In the genomic region with DNA sequence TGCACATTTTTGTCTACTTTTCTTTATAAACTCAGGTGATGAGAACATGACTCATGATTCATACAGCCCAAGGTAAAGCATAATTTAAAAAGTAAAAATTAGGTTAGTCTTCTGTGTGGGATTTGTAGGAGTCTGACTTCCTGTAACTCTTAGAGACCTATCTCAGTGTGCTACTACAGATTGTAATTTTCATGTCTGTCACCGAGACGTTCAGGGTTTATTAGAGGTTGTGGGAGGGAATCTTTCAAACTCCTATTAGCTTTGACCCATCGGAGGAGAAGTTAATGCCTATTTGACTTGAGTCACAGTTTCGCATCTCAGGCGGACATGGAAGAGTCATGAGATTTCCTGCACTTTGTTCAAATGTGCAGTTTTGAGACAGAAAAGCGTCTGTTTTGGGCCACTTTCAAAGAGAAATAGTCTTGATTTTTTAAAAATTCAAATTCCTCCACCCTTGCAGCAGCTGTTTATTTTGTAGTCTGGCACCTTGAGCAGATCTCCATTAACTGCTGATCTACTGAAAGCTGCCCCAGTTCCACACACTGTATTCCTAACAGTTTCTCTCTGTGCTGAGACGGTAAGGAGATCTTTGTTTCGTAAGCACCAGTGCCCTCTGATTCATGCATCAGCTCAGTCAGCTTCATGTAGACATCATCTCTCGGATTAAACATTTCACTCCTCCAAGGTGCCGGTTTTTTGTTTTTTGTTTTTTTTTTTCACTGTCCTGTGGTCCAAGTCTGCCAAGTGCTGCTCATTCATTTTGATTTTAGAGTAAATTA, we compare ENCODE assay signal across 1 cellular context.
TF ChIP-seq lines count a peak whose summit lies in the region.

No MANE protein-coding gene starts in this region.

TF ChIP-seq in SK-N-SH, 30 proteins besides CTCF, POLR2A, EP300 and RAD21:
- TF ChIP-seq ZBTB33 (IDR thresholded peaks at IDR 0.05; ENCODE audit: borderline replicate concordance, low read depth) (no peak), YY1 (IDR thresholded peaks at IDR 0.05; ENCODE audit: low read depth) (no peak), PBX3 (IDR thresholded peaks at IDR 0.05) (no peak), CHD2 (IDR thresholded peaks at IDR 0.05; ENCODE audit: low read length, partially characterized antibody) (no peak), EZH2phosphoT487 (IDR thresholded peaks at IDR 0.05; ENCODE audit: borderline replicate concordance, low read depth) (no peak), RCOR1 (IDR thresholded peaks at IDR 0.05; ENCODE audit: low read length) (no peak), JUND (IDR thresholded peaks at IDR 0.05) (no peak), MXI1 (IDR thresholded peaks at IDR 0.05; ENCODE audit: low read depth, low read length) (no peak), TEAD4 (IDR thresholded peaks at IDR 0.05; ENCODE audit: borderline replicate concordance, insufficient read depth) (no peak), RXRA (IDR thresholded peaks at IDR 0.05; ENCODE audit: borderline replicate concordance, low read depth) (no peak)
TF ChIP-seq in SK-N-SH: peak in this region for 0.
